16 cellular contexts compared by ENCODE assay signal in the genomic region with DNA sequence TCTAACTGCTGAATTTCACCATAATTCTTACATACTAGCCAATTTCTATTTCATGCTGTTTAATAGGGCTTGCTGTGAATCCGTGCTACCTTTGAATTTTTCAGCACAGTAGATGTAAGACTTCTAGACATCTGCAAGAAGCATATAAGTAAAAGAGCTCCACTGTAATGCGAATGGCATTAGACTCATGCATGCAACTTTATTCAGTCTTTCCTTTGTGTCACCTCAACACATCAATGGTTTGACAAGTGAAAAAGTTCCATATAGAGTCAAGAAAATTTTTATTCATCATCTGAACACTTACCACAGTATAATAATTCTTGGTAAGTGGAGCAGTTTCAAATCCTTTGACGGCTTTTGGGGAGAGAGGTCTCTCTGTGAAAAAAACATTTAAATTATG. TPM values are rescaled to one million over a fixed set of nuclear protein-coding genes. Genes with fewer than 3 reads are reported as not detected.
DNase-seq lines count a peak whose midpoint lies in the region; ATAC-seq lines count a peak whose summit lies in the region.
"Had no signal": no experiment of that assay in that cellular context is flagged by ENCODE, and none has a peak within 500 bp of the region (broad histone marks: within the 10 kb centered on the region; RNA-seq: fewer than 3 reads in every experiment).

No MANE protein-coding gene starts in this region.

- no peaks in the 10 kb centered on the region for H3K9me3 ChIP-seq in T-helper 17 cell (ENCODE audit: control insufficient read depth, low read length, poor library complexity, severe bottlenecking)

- H3K27ac Mint-ChIP-seq in T-helper 17 cell: peak overlapping the region; percentile 71
- peak overlapping the region; percentile 90 for H3K27ac Mint-ChIP-seq in activated naive CD8-positive, alpha-beta T cell treated with anti-CD3 and anti-CD28 coated beads, Interleukin-2, amount 50 U/mL, for 24 hours
- H3K27ac Mint-ChIP-seq in stimulated activated effector memory CD8-positive, alpha-beta T cell treated with anti-CD3 and anti-CD28 coated beads, Interleukin-12 subunit alpha, Interleukin-12 subunit beta, amount 100 ng/mL, for 72 hours: no peak overlapping the region

- H3K4me3 Mint-ChIP-seq in activated T-cell treated with anti-CD3 and anti-CD28 coated beads, Interleukin-2, amount 50 U/mL, for 4 hours: no peak overlapping the region
- H3K4me3 Mint-ChIP-seq in T-helper 17 cell: no peak overlapping the region
- peak overlapping the region; percentile 64 for H3K4me3 Mint-ChIP-seq in activated naive CD8-positive, alpha-beta T cell treated with anti-CD3 and anti-CD28 coated beads, Interleukin-2, amount 50 U/mL, for 24 hours
- peak overlapping the region; percentile 35 for H3K4me3 Mint-ChIP-seq in stimulated activated effector memory CD8-positive, alpha-beta T cell treated with anti-CD3 and anti-CD28 coated beads, Interleukin-12 subunit alpha, Interleukin-12 subunit beta, amount 100 ng/mL, for 72 hours

- peak; percentile 56 to 58 for ATAC-seq in activated T-cell treated with anti-CD3 and anti-CD28 coated beads, Interleukin-2, amount 50 U/mL, for 4 hours
- ATAC-seq in T-helper 17 cell: no peak
- peak; percentile 74 for ATAC-seq in activated naive CD8-positive, alpha-beta T cell treated with anti-CD3 and anti-CD28 coated beads, Interleukin-2, amount 50 U/mL, for 24 hours
- no peak for ATAC-seq in stimulated activated effector memory CD8-positive, alpha-beta T cell treated with anti-CD3 and anti-CD28 coated beads, Interleukin-12 subunit alpha, Interleukin-12 subunit beta, amount 100 ng/mL, for 72 hours

- H3K4me1 Mint-ChIP-seq in activated T-cell treated with anti-CD3 and anti-CD28 coated beads, Interleukin-2, amount 50 U/mL, for 4 hours (ENCODE audit: low read depth): peaks cover 53% of the 10 kb centered on the region
- H3K4me1 Mint-ChIP-seq in T-helper 17 cell: peaks cover 23% of the 10 kb centered on the region
- H3K4me1 Mint-ChIP-seq in activated naive CD8-positive, alpha-beta T cell treated with anti-CD3 and anti-CD28 coated beads, Interleukin-2, amount 50 U/mL, for 24 hours: peaks cover 65% of the 10 kb centered on the region
- peaks cover 35% of the 10 kb centered on the region for H3K4me1 Mint-ChIP-seq in stimulated activated effector memory CD8-positive, alpha-beta T cell treated with anti-CD3 and anti-CD28 coated beads, Interleukin-12 subunit alpha, Interleukin-12 subunit beta, amount 100 ng/mL, for 72 hours

- no peaks in the 10 kb centered on the region for H3K9me3 Mint-ChIP-seq in activated T-cell treated with anti-CD3 and anti-CD28 coated beads, Interleukin-2, amount 50 U/mL, for 4 hours
- no peaks in the 10 kb centered on the region for H3K9me3 Mint-ChIP-seq in activated naive CD8-positive, alpha-beta T cell treated with anti-CD3 and anti-CD28 coated beads, Interleukin-2, amount 50 U/mL, for 24 hours
- no peaks in the 10 kb centered on the region for H3K9me3 Mint-ChIP-seq in stimulated activated effector memory CD8-positive, alpha-beta T cell treated with anti-CD3 and anti-CD28 coated beads, Interleukin-12 subunit alpha, Interleukin-12 subunit beta, amount 100 ng/mL, for 72 hours

- H3K27me3 Mint-ChIP-seq in activated T-cell treated with anti-CD3 and anti-CD28 coated beads, Interleukin-2, amount 50 U/mL, for 4 hours (ENCODE audit: low read depth): no peaks in the 10 kb centered on the region
- H3K27me3 Mint-ChIP-seq in T-helper 17 cell: no peaks in the 10 kb centered on the region
- H3K27me3 Mint-ChIP-seq in activated naive CD8-positive, alpha-beta T cell treated with anti-CD3 and anti-CD28 coated beads, Interleukin-2, amount 50 U/mL, for 24 hours: no peaks in the 10 kb centered on the region

- H3K36me3 Mint-ChIP-seq in activated T-cell treated with anti-CD3 and anti-CD28 coated beads, Interleukin-2, amount 50 U/mL, for 4 hours (ENCODE audit: insufficient read depth): peaks cover 16% of the 10 kb centered on the region
- H3K36me3 Mint-ChIP-seq in T-helper 17 cell (ENCODE audit: low read depth): peaks cover 2% of the 10 kb centered on the region
- H3K36me3 Mint-ChIP-seq in activated naive CD8-positive, alpha-beta T cell treated with anti-CD3 and anti-CD28 coated beads, Interleukin-2, amount 50 U/mL, for 24 hours (ENCODE audit: low read depth): peaks cover 19% of the 10 kb centered on the region
- peaks cover 29% of the 10 kb centered on the region for H3K36me3 Mint-ChIP-seq in stimulated activated effector memory CD8-positive, alpha-beta T cell treated with anti-CD3 and anti-CD28 coated beads, Interleukin-12 subunit alpha, Interleukin-12 subunit beta, amount 100 ng/mL, for 72 hours

- DNase-seq in activated T-cell treated with anti-CD3 and anti-CD28 coated beads, Interleukin-2, amount 50 U/mL, for 4 hours: no peak
- no peak for DNase-seq in activated T-cell treated with anti-CD3 and anti-CD28 coated beads for 4 hours
- DNase-seq in T-helper 17 cell: no peak
- DNase-seq in activated naive CD8-positive, alpha-beta T cell treated with anti-CD3 and anti-CD28 coated beads, Interleukin-2, amount 50 U/mL, for 24 hours: no peak
- no peak for DNase-seq in stimulated activated effector memory CD8-positive, alpha-beta T cell treated with anti-CD3 and anti-CD28 coated beads, Interleukin-12 subunit alpha, Interleukin-12 subunit beta, amount 100 ng/mL, for 72 hours (ENCODE audit: low spot score in 2 of 2)
- DNase-seq in NCI-H2196 treated with DMSO at 0.1 percent for 48 hours (lab: John Stamatoyannopoulos, UW; ENCODE audit: unreplicated experiment): no peak
- DNase-seq in putamen (ENCODE audit: low spot score): no peak
- DNase-seq: AML-193, DMS53, HCEC 1CT, IMR-90, Kasumi-1, NCI-H1105 treated with DMSO at 0.1 percent for 48 hours, NCI-H187, NCI-H446 treated with DMSO at 0.1 percent for 48 hours, NCI-H774 had no signal

RNA-seq across cellular contexts. Expression of a gene that starts 48.9 kb away (rescaled TPM):
- total RNA-seq in activated T-cell treated with anti-CD3 and anti-CD28 coated beads, Interleukin-2, amount 50 U/mL, for 4 hours: 10 to 100 TPM; 16.1 to 18.8 (median 16.8) TPM
- total RNA-seq in T-helper 17 cell: 10 to 100 TPM; 68.6 to 70.7 TPM

Comparison
In these comparisons a context has a peak if more than half of its experiments do, and no peak if none do; other contexts are left out.
1. ATAC-seq: peak in activated T-cell treated with anti-CD3 and anti-CD28 coated beads, Interleukin-2, amount 50 U/mL, for 4 hours (2 of 2) and activated naive CD8-positive, alpha-beta T cell treated with anti-CD3 and anti-CD28 coated beads, Interleukin-2, amount 50 U/mL, for 24 hours (single experiment); none in T-helper 17 cell (single experiment) and stimulated activated effector memory CD8-positive, alpha-beta T cell treated with anti-CD3 and anti-CD28 coated beads, Interleukin-12 subunit alpha, Interleukin-12 subunit beta, amount 100 ng/mL, for 72 hours (single experiment).
2. H3K4me3 Mint-ChIP-seq: peak in activated naive CD8-positive, alpha-beta T cell treated with anti-CD3 and anti-CD28 coated beads, Interleukin-2, amount 50 U/mL, for 24 hours (single experiment) and stimulated activated effector memory CD8-positive, alpha-beta T cell treated with anti-CD3 and anti-CD28 coated beads, Interleukin-12 subunit alpha, Interleukin-12 subunit beta, amount 100 ng/mL, for 72 hours (single experiment); none in activated T-cell treated with anti-CD3 and anti-CD28 coated beads, Interleukin-2, amount 50 U/mL, for 4 hours (single experiment) and T-helper 17 cell (single experiment).